18 cellular contexts compared by ENCODE assay signal in genomic region chr2:137943035-137943830, GRCh38. TPM values are rescaled to one million over a fixed set of nuclear protein-coding genes. Genes with fewer than 3 reads are reported as not detected.
DNase-seq lines count a peak whose midpoint lies in the region; ATAC-seq and TF ChIP-seq lines count a peak whose summit lies in the region.
"Had no signal": no experiment of that assay in that cellular context is flagged by ENCODE, and none has a peak within 500 bp of the region (broad histone marks: within the 10 kb centered on the region; RNA-seq: fewer than 3 reads in every experiment).

No MANE protein-coding gene starts in this region.

- WGBS in hepatocyte (ENCODE audit: low lambda C conversion rate, missing lambda C conversion rate), result 63% methylated on average over 4 of the region's 4 CpGs
- 67% methylated on average over 4 of the region's 4 CpGs for WGBS in body of pancreas, 2 donors

- H4K20me1 ChIP-seq in hepatocyte (ENCODE audit: insufficient read depth, poor library complexity, severe bottlenecking), result no peaks in the 10 kb centered on the region

- H3K9me2 ChIP-seq in hepatocyte (replicated peaks; ENCODE audit: insufficient read depth), result no peaks in the 10 kb centered on the region

- peak; percentile 29 for DNase-seq in COLO668 (lab: John Stamatoyannopoulos, UW; ENCODE audit: unreplicated experiment)
- peak; percentile 74 for DNase-seq in NCI-H146 (lab: John Stamatoyannopoulos, UW)
- peak; percentile 14 for DNase-seq in hepatocyte (ENCODE audit: low spot score)
- no peak for DNase-seq in mesothelial cell of epicardium (ENCODE audit: low spot score in 2 of 2, unreplicated experiment in 2 of 2)
- no peak for DNase-seq in coronary artery (ENCODE audit: low spot score)
- DNase-seq in activated CD4-positive, alpha-beta memory T cell treated with anti-CD3 and anti-CD28 coated beads for 36 hours, result no peak
- DNase-seq in body of pancreas, result no peak
- DNase-seq in GM13976 (ENCODE audit: low spot score), result no peak
- DNase-seq: ACHN, C1 segment of cervical spinal cord, GDM1, HCEC 1CT, KG1, NCI-H187 treated with DMSO at 0.1 percent for 48 hours, NCI-H2171, SW 1271 had no signal

- POLR2A ChIA-PET in activated CD4-positive, alpha-beta memory T cell treated with anti-CD3 and anti-CD28 coated beads for 36 hours (lab: Charles Lee), result no interaction called here

- H3K36me3 Mint-ChIP-seq in mesothelial cell of epicardium, result no peaks in the 10 kb centered on the region
- H3K36me3 Mint-ChIP-seq in activated CD4-positive, alpha-beta memory T cell treated with anti-CD3 and anti-CD28 coated beads for 36 hours, result no peaks in the 10 kb centered on the region

- H3K4me1 ChIP-seq in hepatocyte (ENCODE audit: insufficient read depth), result peaks cover 51% of the 10 kb centered on the region
- peaks cover 11% of the 10 kb centered on the region for H3K4me1 ChIP-seq in body of pancreas

- TF ChIP-seq POLR2A in body of pancreas (IDR thresholded peaks at IDR 0.05), result no peak

- in situ Hi-C loops in GM13976 (cut with MboI; ENCODE audit: low sequenced_read_pairs, unreplicated experiment), result loop anchor here (25.0 kb wide), 1 partner anchor 444 kb away; no protein-coding TSS in a partner anchor

- no peak overlapping the region for H3K4me3 ChIP-seq in hepatocyte
- no peak overlapping the region for H3K4me3 ChIP-seq in coronary artery
- H3K4me3 ChIP-seq in body of pancreas, result no peak overlapping the region
- H3K4me3 ChIP-seq: GM23338 had no signal

- no peak overlapping the region for H2AFZ ChIP-seq in hepatocyte
- H2AFZ ChIP-seq: GM23338 had no signal

- no peaks in the 10 kb centered on the region for H3K9me3 ChIP-seq in hepatocyte (ENCODE audit: low read depth)
- H3K9me3 ChIP-seq in body of pancreas, result no peaks in the 10 kb centered on the region
- H3K9me3 ChIP-seq: Peyer's patch had no signal

- no peak for TF ChIP-seq CTCF in hepatocyte (IDR thresholded peaks at IDR 0.05; ENCODE audit: poor library complexity)
- no peak for TF ChIP-seq CTCF in mesothelial cell of epicardium (IDR thresholded peaks at IDR 0.05; ENCODE audit: unreplicated experiment)
- TF ChIP-seq CTCF in coronary artery (IDR thresholded peaks at IDR 0.05), result no peak
- TF ChIP-seq CTCF in body of pancreas (IDR thresholded peaks at IDR 0.05), result no peak
- no peak for TF ChIP-seq CTCF in GM13976 (IDR thresholded peaks at IDR 0.05; ENCODE audit: borderline replicate concordance, control extremely low read depth, extremely low read depth, insufficient read depth, missing control alignments)

- H3K4me2 ChIP-seq in hepatocyte, result peak overlapping the region; percentile 51
- H3K4me2 ChIP-seq: GM23338 had no signal

- peak overlapping the region; percentile 83 for H3K27ac Mint-ChIP-seq in mesothelial cell of epicardium
- H3K27ac Mint-ChIP-seq in activated CD4-positive, alpha-beta memory T cell treated with anti-CD3 and anti-CD28 coated beads for 36 hours, result no peak overlapping the region
- H3K27ac Mint-ChIP-seq: GM23338 had no signal

- H3K36me3 ChIP-seq in hepatocyte (replicated peaks; ENCODE audit: insufficient read depth, low read depth) (no peaks in the 10 kb centered on the region), body of pancreas (replicated peaks in 1 of 2; ENCODE audit: insufficient read depth in 1 of 2, low read depth in 2 of 2) (no peaks in the 10 kb centered on the region)
- H3K36me3 ChIP-seq: Peyer's patch had no signal

- no peaks in the 10 kb centered on the region for H3K9me3 Mint-ChIP-seq in mesothelial cell of epicardium
- no peaks in the 10 kb centered on the region for H3K9me3 Mint-ChIP-seq in activated CD4-positive, alpha-beta memory T cell treated with anti-CD3 and anti-CD28 coated beads for 36 hours
- H3K9me3 Mint-ChIP-seq: GM23338 had no signal

- CTCF ChIA-PET in activated CD4-positive, alpha-beta memory T cell treated with anti-CD3 and anti-CD28 coated beads for 36 hours (lab: Charles Lee), result no interaction called here

- no peak for ATAC-seq in body of pancreas

- no peak overlapping the region for H3K4me3 Mint-ChIP-seq in mesothelial cell of epicardium
- H3K4me3 Mint-ChIP-seq in activated CD4-positive, alpha-beta memory T cell treated with anti-CD3 and anti-CD28 coated beads for 36 hours, result no peak overlapping the region
- H3K4me3 Mint-ChIP-seq: GM23338 had no signal

- H3K79me2 ChIP-seq in hepatocyte, result no peaks in the 10 kb centered on the region

- intact Hi-C loops in activated CD4-positive, alpha-beta memory T cell treated with anti-CD3 and anti-CD28 coated beads for 36 hours (cut with micrococcal nuclease), result no loop called here
- intact Hi-C loops in body of pancreas (cut with DNase I), result no loop called here

- H3K27me3 ChIP-seq in hepatocyte (no peaks in the 10 kb centered on the region), body of pancreas (no peaks in the 10 kb centered on the region)
- H3K27me3 ChIP-seq: Peyer's patch had no signal

- H3K4me1 Mint-ChIP-seq in mesothelial cell of epicardium, result peaks cover 72% of the 10 kb centered on the region
- no peaks in the 10 kb centered on the region for H3K4me1 Mint-ChIP-seq in activated CD4-positive, alpha-beta memory T cell treated with anti-CD3 and anti-CD28 coated beads for 36 hours (ENCODE audit: low read depth)

- peak overlapping the region; percentile 12 for H3K27ac ChIP-seq in hepatocyte
- no peak overlapping the region for H3K27ac ChIP-seq in coronary artery
- H3K27ac ChIP-seq in body of pancreas, result no peak overlapping the region

- no peaks in the 10 kb centered on the region for H3K27me3 Mint-ChIP-seq in mesothelial cell of epicardium (ENCODE audit: low read depth)
- H3K27me3 Mint-ChIP-seq in activated CD4-positive, alpha-beta memory T cell treated with anti-CD3 and anti-CD28 coated beads for 36 hours, result no peaks in the 10 kb centered on the region

RNA-seq across cellular contexts. Expression of gene HNMT, which starts 21.0 kb away (rescaled TPM):
- total RNA-seq in hepatocyte (26.3 and 39.7 TPM in 2 replicates), mesothelial cell of epicardium (14.4 to 18.8 TPM (median 16.9 TPM) in 3 replicates), body of pancreas (10 to 100 TPM; 37.2 to 52.1 TPM)
- 16.4 and 23.4 TPM in 2 replicates for polyA plus RNA-seq in hepatocyte
- total RNA-seq in activated CD4-positive, alpha-beta memory T cell treated with anti-CD3 and anti-CD28 coated beads for 36 hours, result not detected

Comparison
In these comparisons a context has a peak if more than half of its experiments do, and no peak if none do; other contexts are left out.
1. DNase-seq: peak in COLO668 (single experiment), NCI-H146 (single experiment) and hepatocyte (single experiment); none in mesothelial cell of epicardium (0 of 2), coronary artery (single experiment), activated CD4-positive, alpha-beta memory T cell treated with anti-CD3 and anti-CD28 coated beads for 36 hours (single experiment), body of pancreas (0 of 4) and GM13976 (single experiment).
2. RNA of gene HNMT, which starts 21.0 kb away (total RNA-seq): 37.2 to 52.1 TPM in body of pancreas, 26.3 to 39.7 TPM in hepatocyte and 14.4 to 18.8 TPM in mesothelial cell of epicardium; not detected in activated CD4-positive, alpha-beta memory T cell treated with anti-CD3 and anti-CD28 coated beads for 36 hours; every median in the first group is over 10 times any median in the second.